12 cellular contexts compared by ENCODE assay signal in the genomic region with DNA sequence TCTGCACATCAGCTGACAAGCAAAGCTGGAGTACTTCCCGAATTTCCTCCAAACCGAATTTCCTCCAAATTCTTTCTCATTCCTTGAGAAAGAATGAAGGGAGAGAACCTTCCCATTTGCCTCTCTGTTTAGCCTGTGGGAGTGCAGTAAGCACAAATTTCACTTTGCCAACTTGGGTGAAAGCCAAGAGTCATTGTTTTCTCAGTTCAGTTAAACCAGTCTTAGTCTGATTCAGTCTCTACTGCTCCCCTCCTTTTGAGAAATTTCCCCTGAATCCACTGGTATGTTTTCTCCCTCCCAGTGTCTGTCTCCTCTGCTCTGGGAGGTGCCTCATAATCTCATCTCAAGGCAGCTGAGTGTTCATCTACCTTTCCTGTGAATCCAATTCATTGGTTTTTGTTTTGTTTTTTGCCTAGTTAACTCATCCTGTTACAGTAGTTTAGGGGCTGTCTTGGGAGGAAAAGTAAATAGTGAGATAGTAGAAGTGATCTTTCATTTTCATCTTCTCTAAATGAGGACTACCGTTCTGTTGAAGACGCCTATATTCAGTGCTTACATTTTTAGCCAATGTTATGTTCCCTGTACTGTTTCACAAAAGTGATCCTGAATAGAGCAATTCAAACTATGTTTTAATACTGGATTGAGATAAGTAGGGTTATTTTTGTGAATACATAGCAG. TPM values are rescaled to one million over a fixed set of nuclear protein-coding genes. Genes with fewer than 3 reads are reported as not detected.
DNase-seq lines count a peak whose midpoint lies in the region; TF ChIP-seq lines count a peak whose summit lies in the region.
"Had no signal": no experiment of that assay in that cellular context is flagged by ENCODE, and none has a peak within 500 bp of the region (broad histone marks: within the 10 kb centered on the region; RNA-seq: fewer than 3 reads in every experiment).

No MANE protein-coding gene starts in this region.

- no peak overlapping the region for H2BK12ac ChIP-seq in trophoblast cell (ENCODE audit: low read length)

- peaks cover 23% of the 10 kb centered on the region for H3K4me1 ChIP-seq in GM23248 (ENCODE audit: insufficient read depth)
- peaks cover 38% of the 10 kb centered on the region for H3K4me1 ChIP-seq in SJSA1 (replicated peaks)
- H3K4me1 ChIP-seq in skeletal muscle satellite cell (ENCODE audit: control insufficient read depth, insufficient read depth, low read length): peaks cover 21% of the 10 kb centered on the region
- H3K4me1 ChIP-seq in trophoblast cell (ENCODE audit: control insufficient read depth in 1 of 2, insufficient read depth in 2 of 2, low read length in 2 of 2): no peaks in the 10 kb centered on the region
- H3K4me1 ChIP-seq: transverse colon had no signal

- H4K12ac ChIP-seq in trophoblast cell (ENCODE audit: low read depth, low read length): no peak overlapping the region

- in situ Hi-C loops in GM23248 (cut with MboI): no loop called here

- H3K14ac ChIP-seq in trophoblast cell (ENCODE audit: low read length): no peak overlapping the region

- 51 to 63% methylated on average over 3 to 4 of the region's 4 CpGs for WGBS in GM23248 (ENCODE audit: low coverage in 1 of 2, low lambda C conversion rate in 2 of 2, missing lambda C conversion rate in 2 of 2), 2 experiments
- WGBS in trophoblast cell (ENCODE audit: extremely low coverage, insufficient coverage, insufficient read length): no CpG with 5 or more reads among the region's 4 CpGs

- no peak for TF ChIP-seq CTCF in fibroblast of pulmonary artery (IDR thresholded peaks at IDR 0.05; ENCODE audit: low read length, missing control alignments)

- H2BK120ac ChIP-seq in trophoblast cell (ENCODE audit: insufficient read depth, low read length, poor library complexity): no peak overlapping the region

- no peak overlapping the region for H3K4ac ChIP-seq in trophoblast cell (ENCODE audit: low read depth, low read length)

- H3K4me2 ChIP-seq in GM23248 (ENCODE audit: unreplicated experiment) (no peak overlapping the region), skeletal muscle satellite cell (ENCODE audit: low read length) (peak overlapping the region; percentile 35), trophoblast cell (ENCODE audit: low read length) (no peak overlapping the region)

- H3K23ac ChIP-seq in trophoblast cell (ENCODE audit: low read length): no peak overlapping the region

- H3K36me3 ChIP-seq in GM23248 (ENCODE audit: low read depth) (no peaks in the 10 kb centered on the region), SJSA1 (no peaks in the 10 kb centered on the region), skeletal muscle satellite cell (ENCODE audit: insufficient read depth, low read length) (no peaks in the 10 kb centered on the region), trophoblast cell (ENCODE audit: control insufficient read depth in 1 of 2, insufficient read depth in 2 of 2, low read length in 2 of 2) (no peaks in the 10 kb centered on the region)
- H3K36me3 ChIP-seq: transverse colon had no signal

- H3K79me1 ChIP-seq in trophoblast cell (ENCODE audit: low read length): no peaks in the 10 kb centered on the region

- DNase-seq in GM23248: peak; percentile 43
- peak in 1 of 2 experiments; percentile 38 for DNase-seq in SJSA1 (ENCODE audit: low read depth in 1 of 2, low spot score in 2 of 2)
- DNase-seq in fibroblast of pulmonary artery (ENCODE audit: low read depth): peak; percentile 95
- DNase-seq in trophoblast cell: no peak
- DNase-seq in NCI-H1048 (lab: John Stamatoyannopoulos, UW): no peak
- no peak for DNase-seq in NCI-H2227 (lab: John Stamatoyannopoulos, UW; ENCODE audit: unreplicated experiment)
- DNase-seq: activated T-cell treated with anti-CD3 and anti-CD28 coated beads, Interleukin-2, amount 50 U/mL, for 1 hour; naive thymus-derived CD8-positive, alpha-beta T cell; NCI-H748 treated with DMSO at 0.1 percent for 48 hours; T-helper 9 cell; transverse colon had no signal

- no peaks in the 10 kb centered on the region for H3K27me3 ChIP-seq in GM23248 (replicated peaks; ENCODE audit: insufficient read depth)
- H3K27me3 ChIP-seq in SJSA1 (replicated peaks): no peaks in the 10 kb centered on the region
- no peaks in the 10 kb centered on the region for H3K27me3 ChIP-seq in skeletal muscle satellite cell (ENCODE audit: control insufficient read depth, insufficient read depth, low read length)
- no peaks in the 10 kb centered on the region for H3K27me3 ChIP-seq in trophoblast cell (ENCODE audit: insufficient read depth, low read length)
- H3K27me3 ChIP-seq: transverse colon had no signal

- H2BK5ac ChIP-seq in trophoblast cell (ENCODE audit: low read depth, low read length, poor library complexity): no peak overlapping the region

- H4K91ac ChIP-seq in trophoblast cell (ENCODE audit: low read depth, low read length): no peak overlapping the region

- no peak overlapping the region for H3K18ac ChIP-seq in trophoblast cell (ENCODE audit: low read length)

- no peaks in the 10 kb centered on the region for H3K79me2 ChIP-seq in GM23248 (ENCODE audit: insufficient read depth)
- no peaks in the 10 kb centered on the region for H3K79me2 ChIP-seq in trophoblast cell (ENCODE audit: control insufficient read depth, insufficient read depth, low read length, poor library complexity)

- H3K9me2 ChIP-seq in GM23248 (ENCODE audit: insufficient read depth): no peaks in the 10 kb centered on the region

- peaks cover 15% of the 10 kb centered on the region; the same call in 1 of the 2 replicates for H3F3A ChIP-seq in GM23248 (ENCODE audit: insufficient read depth)

- H3K9me3 ChIP-seq in GM23248 (ENCODE audit: low read depth) (no peaks in the 10 kb centered on the region), SJSA1 (replicated peaks) (no peaks in the 10 kb centered on the region), skeletal muscle satellite cell (replicated peaks; ENCODE audit: low read length) (no peaks in the 10 kb centered on the region), trophoblast cell (ENCODE audit: insufficient read depth, low read depth, low read length) (no peaks in the 10 kb centered on the region)
- H3K9me3 ChIP-seq: transverse colon had no signal

- H2AFZ ChIP-seq in GM23248 (no peak overlapping the region), trophoblast cell (ENCODE audit: insufficient read depth, low read length, poor library complexity) (no peak overlapping the region)

- no peak overlapping the region for H3K27ac ChIP-seq in GM23248
- peak overlapping the region; percentile 43 for H3K27ac ChIP-seq in SJSA1
- H3K27ac ChIP-seq in trophoblast cell (ENCODE audit: low read depth, low read length): no peak overlapping the region
- H3K27ac ChIP-seq: transverse colon had no signal

- no peak overlapping the region for H4K8ac ChIP-seq in trophoblast cell (ENCODE audit: low read depth, low read length)

- no peaks in the 10 kb centered on the region for H4K20me1 ChIP-seq in GM23248 (ENCODE audit: insufficient read depth)

- H3K4me3 ChIP-seq in GM23248 (no peak overlapping the region), SJSA1 (no peak overlapping the region), fibroblast of pulmonary artery (replicated peaks; ENCODE audit: low read depth, low read length) (no peak overlapping the region), skeletal muscle satellite cell (ENCODE audit: low read length) (no peak overlapping the region), trophoblast cell (ENCODE audit: low read depth, low read length) (no peak overlapping the region)
- H3K4me3 ChIP-seq: transverse colon had no signal

- H3K9ac ChIP-seq in GM23248: no peak overlapping the region
- no peak overlapping the region for H3K9ac ChIP-seq in skeletal muscle satellite cell (ENCODE audit: low read depth, low read length)
- no peak overlapping the region for H3K9ac ChIP-seq in trophoblast cell (ENCODE audit: low read length)

- H2AK5ac ChIP-seq in trophoblast cell (ENCODE audit: low read length): no peak overlapping the region

RNA-seq across cellular contexts. Expression of a gene that starts 49.0 kb away (rescaled TPM):
- not detected in 2 replicates for total RNA-seq in GM23248 (2014; rRNA removed; shearing (Covaris generic))
- polyA plus RNA-seq in GM23248 (2016; fragmentation: Nextera tagmentation; extraction: Ambion mirVana): not detected in 2 replicates
- 0.22 and 0.26 TPM in 2 replicates for total RNA-seq in SJSA1 (2014; rRNA removed; shearing (Covaris generic))
- total RNA-seq in skeletal muscle satellite cell (2012; rRNA removed): 0.22 TPM in 1 of 2 replicates, not detected in the other
- 6.8 and 7.8 TPM in 2 replicates for polyA plus RNA-seq in trophoblast cell (2013)
- total RNA-seq: naive thymus-derived CD8-positive, alpha-beta T cell had no signal
- polyA plus RNA-seq: naive thymus-derived CD8-positive, alpha-beta T cell had no signal

Comparison
In these comparisons a context has a peak if more than half of its experiments do, and no peak if none do; other contexts are left out.
1. DNase-seq: peak in GM23248 (single experiment) and fibroblast of pulmonary artery (single experiment); none in trophoblast cell (0 of 2), NCI-H1048 (single experiment) and NCI-H2227 (single experiment).